17 cellular contexts compared by ENCODE assay signal in genomic region chr9:136353757-136354488, GRCh38. TPM values are rescaled to one million over a fixed set of nuclear protein-coding genes. Genes with fewer than 3 reads are reported as not detected.
DNase-seq lines count a peak whose midpoint lies in the region; ATAC-seq and TF ChIP-seq lines count a peak whose summit lies in the region.
"Had no signal": no experiment of that assay in that cellular context is flagged by ENCODE, and none has a peak within 500 bp of the region (broad histone marks: within the 10 kb centered on the region; RNA-seq: fewer than 3 reads in every experiment).

No MANE protein-coding gene starts in this region.

- peaks cover 48% of the 10 kb centered on the region for H3K4me1 ChIP-seq in left ventricle myocardium inferior
- H3K4me1 ChIP-seq in tibial nerve, result peaks cover 0 to 48% (median 17%) of the 10 kb centered on the region in 4 donors
- no peaks in the 10 kb centered on the region for H3K4me1 ChIP-seq in aorta (ENCODE audit: control insufficient read depth in 1 of 2, insufficient read depth in 2 of 2, low read length in 2 of 2)
- H3K4me1 ChIP-seq: colonic mucosa had no signal

- no peak for TF ChIP-seq EP300 in tibial nerve (IDR thresholded peaks at IDR 0.05)

- H3K36me3 ChIP-seq in WERI-Rb-1 (peaks cover 43% of the 10 kb centered on the region), left ventricle myocardium inferior (peaks cover 31% of the 10 kb centered on the region), tibial nerve (peaks cover 0 to 54% (median 0%) of the 10 kb centered on the region in 3 donors), aorta (ENCODE audit: control insufficient read depth in 1 of 2, insufficient read depth in 2 of 2, low read length in 1 of 2) (no peaks in the 10 kb centered on the region)
- H3K36me3 ChIP-seq: colonic mucosa had no signal

- TF ChIP-seq POLR2A in tibial nerve (IDR thresholded peaks at IDR 0.05), result no peak

- DNase-seq in WERI-Rb-1 (no peak), left ventricle myocardium inferior (no peak), tibial nerve (ENCODE audit: low spot score in 2 of 2) (no peak), aorta (no peak), T-helper 9 cell (no peak)
- DNase-seq in activated CD4-positive, alpha-beta T cell treated with anti-CD3 and anti-CD28 coated beads, Interleukin-2, amount 50 U/mL, for 48 hours, result no peak
- DNase-seq: activated CD4-positive, alpha-beta memory T cell treated with anti-CD3 and anti-CD28 coated beads for 36 hours; amygdala; colonic mucosa; glutamatergic neuron; NCI-H146; NCI-H446 treated with DMSO at 0.1 percent for 48 hours; posterior cingulate gyrus; SK-N-SH had no signal

- WGBS in tibial nerve, 2 donors, result 69 to 76% methylated on average over 9 to 11 of the region's 13 CpGs
- WGBS in aorta, 2 donors, result 72 to 78% methylated on average over 12 to 13 of the region's 13 CpGs

- ATAC-seq in aorta (ENCODE audit: low FRiP score), result no peak

- H3K9me3 ChIP-seq in WERI-Rb-1 (ENCODE audit: severe bottlenecking), result no peaks in the 10 kb centered on the region
- H3K9me3 ChIP-seq in left ventricle myocardium inferior (replicated peaks), result no peaks in the 10 kb centered on the region
- no peaks in the 10 kb centered on the region for H3K9me3 ChIP-seq in tibial nerve
- H3K9me3 ChIP-seq in aorta (ENCODE audit: control insufficient read depth, low read length), result no peaks in the 10 kb centered on the region
- H3K9me3 ChIP-seq: colonic mucosa, SK-N-SH had no signal

- H3K4me3 ChIP-seq in WERI-Rb-1 (ENCODE audit: low read depth, low read length) (no peak overlapping the region), left ventricle myocardium inferior (peak overlapping the region; percentile 64), tibial nerve (no peak overlapping the region), aorta (ENCODE audit: low read length in 2 of 2) (no peak overlapping the region)
- H3K4me3 ChIP-seq: colonic mucosa had no signal

- TF ChIP-seq CTCF in WERI-Rb-1 (IDR thresholded peaks at IDR 0.05; ENCODE audit: low read depth, low read length) (no peak), left ventricle myocardium inferior (IDR thresholded peaks at IDR 0.05; ENCODE audit: borderline replicate concordance) (no peak), tibial nerve (IDR thresholded peaks at IDR 0.05) (no peak)

- peak overlapping the region; percentile 5; the same call in 1 of the 2 replicates for H3K27ac ChIP-seq in WERI-Rb-1
- peak overlapping the region; percentile 93 for H3K27ac ChIP-seq in left ventricle myocardium inferior (replicated peaks)
- peak overlapping the region; percentile 56 to 84 (median 60) for H3K27ac ChIP-seq in tibial nerve
- no peak overlapping the region for H3K27ac ChIP-seq in aorta (ENCODE audit: low read depth in 1 of 2, low read length in 2 of 2)
- H3K27ac ChIP-seq: C4-2B, colonic mucosa had no signal

- H3K27me3 ChIP-seq in WERI-Rb-1 (ENCODE audit: insufficient read depth, low read depth, severe bottlenecking), result no peaks in the 10 kb centered on the region
- H3K27me3 ChIP-seq in left ventricle myocardium inferior (ENCODE audit: low read depth), result no peaks in the 10 kb centered on the region
- H3K27me3 ChIP-seq in tibial nerve, result no peaks in the 10 kb centered on the region
- no peaks in the 10 kb centered on the region for H3K27me3 ChIP-seq in aorta (ENCODE audit: control insufficient read depth in 1 of 2, insufficient read depth in 2 of 2, low read length in 1 of 2)
- H3K27me3 ChIP-seq: colonic mucosa had no signal

- intact Hi-C loops in left ventricle myocardium inferior (cut with micrococcal nuclease), result no loop called here
- intact Hi-C loops in aorta (cut with DNase I), result no loop called here

RNA-seq across cellular contexts. Expression of gene DNLZ, which starts 9.6 kb away (rescaled TPM):
- total RNA-seq in left ventricle myocardium inferior, result 37.6 TPM
- 10 to 100 TPM; 49.4 to 79.5 (median 70.8) TPM for total RNA-seq in tibial nerve
- total RNA-seq in aorta, result 10 to 100 TPM; 15.5 to 18.1 TPM
- polyA plus RNA-seq in aorta, result 10 to 100 TPM; 12.4 to 14.4 TPM

RNA-seq across cellular contexts. Expression of gene CARD9, which starts 19.5 kb away (rescaled TPM):
- total RNA-seq in left ventricle myocardium inferior, result 1.2 TPM
- total RNA-seq in tibial nerve, result 10 to 100 TPM in 1 of 4 donors, 1 to 10 TPM in 3; 3.1 to 19.8 (median 3.1) TPM
- total RNA-seq in aorta, result 1 to 10 TPM; 2.6 to 5.3 TPM
- 1 to 10 TPM; 1.4 to 4.4 TPM for polyA plus RNA-seq in aorta

RNA-seq across cellular contexts. Expression of gene GPSM1, which starts 26.6 kb away (rescaled TPM):
- total RNA-seq in left ventricle myocardium inferior (69.0 TPM), tibial nerve (10 to 100 TPM; 28.8 to 95.1 (median 38.1) TPM), aorta (10 to 100 TPM; 22.7 to 28.9 TPM)
- polyA plus RNA-seq in aorta, result 10 to 100 TPM in 1 of 2 donors, 1 to 10 TPM in 1; 6.9 to 53.7 TPM

RNA-seq across cellular contexts. Expression of gene SNAPC4, which starts 46.0 kb away (rescaled TPM):
- 5.2 TPM for total RNA-seq in left ventricle myocardium inferior
- 10 to 100 TPM in 1 of 4 donors, 1 to 10 TPM in 3; 7.0 to 21.0 (median 9.5) TPM for total RNA-seq in tibial nerve
- total RNA-seq in aorta, result 1 to 10 TPM; 6.8 to 7.7 TPM
- polyA plus RNA-seq in aorta, result 10 to 100 TPM in 1 of 2 donors, 1 to 10 TPM in 1; 1.6 to 13.9 TPM

RNA-seq across cellular contexts. Expression of gene CCDC187, which starts 50.0 kb away (rescaled TPM):
- not detected for total RNA-seq in left ventricle myocardium inferior
- total RNA-seq in tibial nerve, result under 1 TPM in 1 of 4 donors, not detected in 3; 0.20 TPM
- total RNA-seq in aorta, result not detected
- not detected for polyA plus RNA-seq in aorta
- total RNA-seq: activated CD4-positive, alpha-beta memory T cell treated with anti-CD3 and anti-CD28 coated beads for 36 hours; activated T-helper 1 cell treated with anti-CD3 and anti-CD28 coated beads, Interleukin-12 subunit alpha, Interleukin-12 subunit beta, Interleukin-2, Interleukin-4 antibody, amounts not matched to agents 30 ng/mL and 10 ng/mL and 1 ng/mL, durations not matched to agents 14 hours and 24 hours and 36 hours had no signal
- polyA plus RNA-seq: esophagus, SK-N-SH had no signal

Comparison
In these comparisons a context has a peak if more than half of its experiments do, and no peak if none do; other contexts are left out.
1. H3K27ac ChIP-seq: peak in WERI-Rb-1 (single experiment), left ventricle myocardium inferior (single experiment) and tibial nerve (4 of 4); none in aorta (0 of 2).